ENCODE assay signal across 32 cellular contexts in genomic region chr10:13397052-13397451, GRCh38.
"Had no signal": no experiment of that assay in that cellular context is flagged by ENCODE, and none has a peak within 500 bp of the region (broad histone marks: within the 10 kb centered on the region; RNA-seq: fewer than 3 reads in every experiment).

No MANE protein-coding gene starts in this region.

- H3K36me3 ChIP-seq: adrenal gland, brain microvascular endothelial cell, breast epithelium had no signal

- H3K4me1 ChIP-seq: adrenal gland, breast epithelium had no signal

- H3K27me3 ChIP-seq: adrenal gland, body of pancreas, brain microvascular endothelial cell, breast epithelium had no signal

- DNase-seq: activated B cell treated with CpG ODN at 0.5 μM for 24 hours; activated CD4-positive, alpha-beta memory T cell treated with anti-CD3 and anti-CD28 coated beads for 36 hours; activated CD4-positive, alpha-beta T cell treated with anti-CD3 and anti-CD28 coated beads for 4 hours; activated CD4-positive, alpha-beta T cell treated with anti-CD3 and anti-CD28 coated beads, Interleukin-2, amount 10 ng/mL, durations not matched to agents 24 days and 14 days; activated CD4-positive, alpha-beta T cell treated with anti-CD3 and anti-CD28 coated beads, Interleukin-2, amount 50 U/mL, for 1 hour; activated CD4-positive, alpha-beta T cell treated with anti-CD3 and anti-CD28 coated beads, Interleukin-2, amount 50 U/mL, for 4 hours; activated CD4-positive, CD25-positive, alpha-beta regulatory T cell treated with anti-CD3 and anti-CD28 coated beads, Interleukin-2, amount 50 U/mL, for 72 hours; activated CD8-positive, alpha-beta memory T cell treated with anti-CD3 and anti-CD28 coated beads, Interleukin-2, amount 50 U/mL, for 4 hours; activated CD8-positive, alpha-beta T cell treated with anti-CD3 and anti-CD28 coated beads for 36 hours; activated effector memory CD4-positive, alpha-beta T cell treated with anti-CD3 and anti-CD28 coated beads, Interleukin-2, amount 50 U/mL, for 16 hours; activated gamma-delta T cell treated with Interleukin-2 at 50 U/mL for 16 hours; activated naive CD4-positive, alpha-beta T cell; activated naive CD4-positive, alpha-beta T cell treated with anti-CD3 and anti-CD28 coated beads for 36 hours; activated naive CD4-positive, alpha-beta T cell treated with anti-CD3 and anti-CD28 coated beads, Interleukin-2, amount 50 U/mL, for 16 hours; activated naive CD8-positive, alpha-beta T cell treated with anti-CD3 and anti-CD28 coated beads for 36 hours; activated T-cell treated with anti-CD3 and anti-CD28 coated beads for 4 hours; activated T-cell treated with anti-CD3 and anti-CD28 coated beads, Interleukin-2, amount 50 U/mL, for 1 hour; activated T-cell treated with anti-CD3 and anti-CD28 coated beads, Interleukin-2, amount 50 U/mL, for 4 hours; activated T-cell treated with anti-CD3 and anti-CD28 coated beads, Interleukin-2, amount 50 U/mL, for 72 hours; adrenal gland; amniotic stem cell; aorta; body of pancreas; brain microvascular endothelial cell; central memory CD4-positive, alpha-beta T cell; T-helper 2 cell; T-helper 9 cell had no signal

- FAIRE-seq: astrocyte, TTC549 had no signal

- H3K27ac ChIP-seq: adrenal gland, body of pancreas, brain microvascular endothelial cell, breast epithelium had no signal

- H3K9me3 ChIP-seq: adrenal gland, body of pancreas, breast epithelium had no signal

- ATAC-seq: activated CD8-positive, alpha-beta T cell treated with anti-CD3 and anti-CD28 coated beads for 36 hours; activated naive CD4-positive, alpha-beta T cell treated with anti-CD3 and anti-CD28 coated beads, Interleukin-2, amount 50 U/mL, for 72 hours; activated T-cell treated with anti-CD3 and anti-CD28 coated beads, Interleukin-2, amount 50 U/mL, for 4 hours; activated T-cell treated with anti-CD3 and anti-CD28 coated beads, Interleukin-2, amount 50 U/mL, for 72 hours; activated T-helper 17 cell treated with anti-CD3 and anti-CD28 coated beads, Interleukin-2, amount 50 U/mL, for 72 hours; body of pancreas had no signal

- H3K4me3 ChIP-seq: adrenal gland, body of pancreas, breast epithelium had no signal
